9 cellular contexts compared by ENCODE assay signal in the genomic region with DNA sequence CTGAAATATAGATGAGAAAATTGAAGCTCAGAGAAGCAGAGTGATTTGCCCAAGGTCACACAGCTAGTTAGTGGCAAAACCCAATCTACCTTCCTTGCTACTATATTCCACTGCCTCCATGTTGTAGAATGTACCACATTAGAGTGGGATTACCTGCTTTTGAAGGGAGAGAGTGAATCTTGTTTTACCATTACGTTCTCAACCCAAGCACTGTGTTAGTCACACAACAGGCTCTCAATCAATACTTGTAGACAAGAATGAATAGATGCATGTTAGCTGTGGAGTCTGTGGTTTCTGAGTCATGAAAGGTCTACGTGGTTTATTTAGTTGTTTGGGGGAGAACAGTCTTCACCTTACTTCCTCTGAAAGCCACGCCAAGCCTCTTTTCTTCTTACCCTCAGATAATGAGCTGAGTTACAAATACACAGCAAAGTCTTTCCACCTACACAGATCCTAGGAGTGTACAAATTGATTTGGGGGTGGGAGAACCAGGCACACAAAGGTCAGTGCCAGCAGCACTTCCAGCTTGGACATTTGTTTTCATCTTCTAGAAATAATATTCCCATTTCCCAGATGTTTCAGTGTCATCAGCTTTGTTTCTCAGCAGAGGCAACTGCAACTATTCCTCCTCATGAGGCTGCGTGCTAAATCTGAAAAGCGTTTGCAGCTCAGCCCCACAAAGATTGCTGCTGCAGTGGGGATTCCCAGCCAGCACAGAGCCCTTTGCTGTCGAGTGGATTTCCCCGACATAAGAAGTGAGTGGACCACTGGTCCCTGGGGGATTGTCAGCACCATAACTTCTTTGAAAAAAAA.
DNase-seq lines count a peak whose midpoint lies in the region; ATAC-seq, FAIRE-seq and TF ChIP-seq lines count a peak whose summit lies in the region.
"Had no signal": no experiment of that assay in that cellular context is flagged by ENCODE, and none has a peak within 500 bp of the region (broad histone marks: within the 10 kb centered on the region; RNA-seq: fewer than 3 reads in every experiment).

No MANE protein-coding gene starts in this region.

- H3K79me2 ChIP-seq in HepG2 (ENCODE audit: insufficient read depth, low read length) = no peaks in the 10 kb centered on the region

- H3K4me1 ChIP-seq in HepG2 (ENCODE audit: insufficient read depth, low read length) = no peaks in the 10 kb centered on the region
- H3K4me1 ChIP-seq in gastrocnemius medialis = no peaks in the 10 kb centered on the region

- no peak overlapping the region for H3K4me2 ChIP-seq in HepG2 (ENCODE audit: low read depth, low read length)

- H3K27me3 ChIP-seq in HepG2 (ENCODE audit: control insufficient read depth in 1 of 2, insufficient read depth in 2 of 2, low read length in 2 of 2) (no peaks in the 10 kb centered on the region), gastrocnemius medialis (no peaks in the 10 kb centered on the region)

- no peak for TF ChIP-seq POLR2A in HepG2 (IDR thresholded peaks at IDR 0.05; ENCODE audit: insufficient read depth in 1 of 2, low read depth in 2 of 2, low read length in 2 of 2)
- no peak for TF ChIP-seq POLR2A in gastrocnemius medialis (IDR thresholded peaks at IDR 0.05)

- whole genome bisulfite sequencing in HepG2 (ENCODE audit: low lambda C conversion rate) = 13% methylated on average over 7 of the region's 7 CpGs

- BruUV-seq in HepG2 (replicated peaks; lab: Mats Ljungman, UMichigan) = no TSS peak

- POLR2A ChIA-PET in RWPE1 (lab: Yijun Ruan, JAX; ENCODE audit: low non-redundant PET) = no interaction called here
- POLR2A ChIA-PET in HepG2 (lab: Yijun Ruan, JAX) = no interaction called here

- FAIRE-seq in HepG2 (lab: Jason Lieb, UNC) = no peak
- FAIRE-seq: TTC549 had no signal

- no peaks in the 10 kb centered on the region for H3K9me3 ChIP-seq in HepG2 (ENCODE audit: low read length)
- H3K9me3 ChIP-seq in gastrocnemius medialis = no peaks in the 10 kb centered on the region

- H3K27ac ChIP-seq in RWPE1 (no peak overlapping the region), HepG2 (ENCODE audit: extremely low read length, insufficient read depth, low read length) (no peak overlapping the region), gastrocnemius medialis (no peak overlapping the region)

- CTCF ChIA-PET in RWPE1 (lab: Yijun Ruan, JAX) = interaction anchor here (0.7 kb wide), 1 partner anchor 302 kb away, joined by 5 read pairs; no protein-coding TSS in a partner anchor
- CTCF ChIA-PET in HepG2 (lab: Yijun Ruan, JAX; ENCODE audit: low intra/inter-chr PET ratio, low total read pairs) = no interaction called here

- TF ChIP-seq EP300 in HepG2 (IDR thresholded peaks at IDR 0.05; ENCODE audit: low read depth in 2 of 2, low read length in 2 of 2) = no peak
- TF ChIP-seq EP300 in HepG2 (CRISPR knock-in tag; IDR thresholded peaks at IDR 0.05; ENCODE audit: borderline replicate concordance) = no peak

- intact Hi-C loops in HepG2 (cut with micrococcal nuclease; ENCODE audit: unreplicated experiment) = no loop called here
- intact Hi-C loops in gastrocnemius medialis (cut with DNase I; ENCODE audit: low total_unique reads) = no loop called here
- intact Hi-C loops in posterior cingulate gyrus (cut with DNase I) = no loop called here

- ATAC-seq in GM18868 (IDR thresholded peaks at IDR 0.05; ENCODE audit: unreplicated experiment) = peak; percentile 79
- peak; percentile 74 for ATAC-seq in HG02970 (IDR thresholded peaks at IDR 0.05; ENCODE audit: low FRiP score, unreplicated experiment)
- no peak for ATAC-seq in HepG2
- no peak for ATAC-seq in gastrocnemius medialis

- peak; percentile 43 for DNase-seq in RWPE1 (ENCODE audit: low spot score)
- DNase-seq in astrocyte of the spinal cord (ENCODE audit: low read depth, low spot score) = peak; percentile 61
- peak; percentile 27 to 45 (median 30) for DNase-seq in stimulated activated CD4-positive, alpha-beta T cell treated with anti-CD3 and anti-CD28 coated beads, TNF-alpha, amount 100 ng/mL, for 4 hours (ENCODE audit: low read depth in 3 of 3)
- no peak for DNase-seq in HepG2 (ENCODE audit: low spot score)
- no peak for DNase-seq in gastrocnemius medialis
- no peak for DNase-seq in posterior cingulate gyrus

- H3K4me3 ChIP-seq in astrocyte of the spinal cord (ENCODE audit: low read depth, low read length) (no peak overlapping the region), HepG2 (replicated peaks in 1 of 3; ENCODE audit: insufficient read depth in 1 of 3, low read depth in 2 of 3, low read length in 3 of 3) (no peak overlapping the region), gastrocnemius medialis (no peak overlapping the region)

- H3K9ac ChIP-seq in HepG2 (ENCODE audit: insufficient read depth, low read depth, low read length) = no peak overlapping the region

- TF ChIP-seq RAD21 in HepG2 (CRISPR knock-in tag; IDR thresholded peaks at IDR 0.05) = no peak

- H3K36me3 ChIP-seq in HepG2 (replicated peaks in 1 of 2; ENCODE audit: control insufficient read depth in 1 of 2, insufficient read depth in 2 of 2, low read length in 2 of 2) (no peaks in the 10 kb centered on the region), gastrocnemius medialis (no peaks in the 10 kb centered on the region)

- no peak for TF ChIP-seq CTCF in RWPE1 (conservative IDR thresholded peaks at IDR 0.05; ENCODE audit: low read depth)
- TF ChIP-seq CTCF in astrocyte of the spinal cord (IDR thresholded peaks at IDR 0.05; ENCODE audit: low read depth, low read length) = no peak
- no peak for TF ChIP-seq CTCF in HepG2 (CRISPR knock-in tag; IDR thresholded peaks at IDR 0.05)
- TF ChIP-seq CTCF in gastrocnemius medialis (IDR thresholded peaks at IDR 0.05 in 4 of 5, conservative IDR thresholded peaks at IDR 0.05 in 1 of 5) = no peak

- no peak overlapping the region for H2AFZ ChIP-seq in HepG2 (ENCODE audit: low read length)

- in situ Hi-C loops in astrocyte of the spinal cord (cut with HindIII; ENCODE audit: low sequenced_read_pairs) = no loop called here
- in situ Hi-C loops in HepG2 (cut with HindIII; ENCODE audit: extremely low pct_ligation_motif_present, low pct_unique_long_range_greater_than_20kb) = no loop called here
- in situ Hi-C loops in gastrocnemius medialis (cut with MboI; ENCODE audit: low sequenced_read_pairs in 4 of 4) = no loop called here

- no peaks in the 10 kb centered on the region for H4K20me1 ChIP-seq in HepG2 (ENCODE audit: insufficient read depth, low read length)

TF ChIP-seq in HepG2, 621 proteins besides CTCF, POLR2A, EP300 and RAD21:
- TF ChIP-seq MED13 (CRISPR knock-in tag; IDR thresholded peaks at IDR 0.05) = no peak
- TF ChIP-seq, protein P1, sequence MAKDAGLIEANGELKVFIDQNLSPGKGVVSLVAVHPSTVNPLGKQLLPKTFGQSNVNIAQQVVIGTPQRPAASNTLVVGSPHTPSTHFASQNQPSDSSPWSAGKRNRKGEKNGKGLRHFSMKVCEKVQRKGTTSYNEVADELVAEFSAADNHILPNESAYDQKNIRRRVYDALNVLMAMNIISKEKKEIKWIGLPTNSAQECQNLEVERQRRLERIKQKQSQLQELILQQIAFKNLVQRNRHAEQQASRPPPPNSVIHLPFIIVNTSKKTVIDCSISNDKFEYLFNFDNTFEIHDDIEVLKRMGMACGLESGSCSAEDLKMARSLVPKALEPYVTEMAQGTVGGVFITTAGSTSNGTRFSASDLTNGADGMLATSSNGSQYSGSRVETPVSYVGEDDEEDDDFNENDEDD (CRISPR knock-in tag; IDR thresholded peaks at IDR 0.05; ENCODE audit: borderline replicate concordance) = no peak
- no peak for TF ChIP-seq NFE2 (CRISPR knock-in tag; IDR thresholded peaks at IDR 0.05)

Comparison
In these comparisons a context has a peak if more than half of its experiments do, and no peak if none do; other contexts are left out.
1. ATAC-seq: peak in GM18868 (single experiment) and HG02970 (single experiment); none in HepG2 (single experiment) and gastrocnemius medialis (0 of 2).
2. DNase-seq: peak in RWPE1 (single experiment), astrocyte of the spinal cord (single experiment) and stimulated activated CD4-positive, alpha-beta T cell treated with anti-CD3 and anti-CD28 coated beads, TNF-alpha, amount 100 ng/mL, for 4 hours (3 of 3); none in HepG2 (single experiment), gastrocnemius medialis (0 of 2) and posterior cingulate gyrus (0 of 10).